Comparison of ENCODE assay signal across 14 cellular contexts in the genomic region with DNA sequence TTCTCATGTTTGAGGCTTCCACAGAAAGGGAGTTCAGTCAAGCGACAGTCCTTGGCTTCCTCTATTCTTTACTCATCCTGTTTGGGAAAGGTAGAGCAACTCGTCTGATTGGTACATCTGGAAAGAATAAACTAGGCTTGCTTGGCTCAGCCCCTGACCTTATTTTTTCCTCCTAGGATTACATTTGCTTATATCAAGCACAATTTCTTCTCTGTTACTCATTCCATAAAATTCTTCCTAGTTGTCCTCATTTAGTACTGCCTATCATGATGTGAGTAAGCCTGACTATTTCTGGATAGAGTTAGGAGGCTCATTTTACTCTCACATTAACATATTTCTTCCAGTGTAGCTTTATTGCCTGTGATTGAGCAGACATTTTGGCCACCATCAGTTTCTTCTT. TPM values are rescaled to one million over a fixed set of nuclear protein-coding genes. Genes with fewer than 3 reads are reported as not detected.
DNase-seq lines count a peak whose midpoint lies in the region; ATAC-seq, FAIRE-seq and TF ChIP-seq lines count a peak whose summit lies in the region.
"Had no signal": no experiment of that assay in that cellular context is flagged by ENCODE, and none has a peak within 500 bp of the region (broad histone marks: within the 10 kb centered on the region; RNA-seq: fewer than 3 reads in every experiment).

No MANE protein-coding gene starts in this region.

- H3K4me2 ChIP-seq in mesenchymal stem cell (ENCODE audit: low read length, poor library complexity, severe bottlenecking) = no peak overlapping the region

- no peak overlapping the region for H2BK15ac ChIP-seq in mesenchymal stem cell (ENCODE audit: low read depth, poor library complexity, severe bottlenecking)

- peak; percentile 79 for DNase-seq in AG04449 (ENCODE audit: low read depth, low spot score)
- DNase-seq in HFFc6 = peak; percentile 94
- peak in 1 of 61 donors; percentile 31 for DNase-seq in caudate nucleus (lab: John Stamatoyannopoulos, UW)
- peak; percentile 64 for DNase-seq in mesenchymal stem cell
- no peak for DNase-seq in upper lobe of right lung
- DNase-seq in GM12892 (ENCODE audit: insufficient read length) = no peak
- no peak for DNase-seq in RCC 7860 (ENCODE audit: low spot score)
- DNase-seq: activated naive CD4-positive, alpha-beta T cell treated with anti-CD3 and anti-CD28 coated beads for 36 hours; left ventricle myocardium superior; MV-4-11; WERI-Rb-1 had no signal

- H3K23ac ChIP-seq in mesenchymal stem cell (ENCODE audit: low read length in 2 of 2) = no peak overlapping the region

- H3K4me3 ChIP-seq in AG04449 (ENCODE audit: low read depth, low read length) (no peak overlapping the region), mesenchymal stem cell (ENCODE audit: insufficient read depth in 1 of 2, low read depth in 1 of 2, low read length in 2 of 2) (peak overlapping the region in 1 of 2 experiments; percentile 32), upper lobe of right lung (no peak overlapping the region)
- H3K4me3 ChIP-seq: SK-N-MC had no signal

- ATAC-seq in HG03521 (IDR thresholded peaks at IDR 0.05; ENCODE audit: unreplicated experiment) (no peak), upper lobe of right lung (no peak)
- ATAC-seq: left ventricle myocardium superior had no signal

- POLR2A ChIA-PET in AG04449 (lab: Yijun Ruan, JAX) = interaction anchor here (1.2 to 1.9 kb wide), 2 partner anchors 11 to 26 kb away, joined by 3 to 12 read pairs; a partner anchor contains a TSS

- H3K27me3 Mint-ChIP-seq in HFFc6 (ENCODE audit: insufficient read depth) = no peaks in the 10 kb centered on the region
- H3K27me3 Mint-ChIP-seq: central memory CD8-positive, alpha-beta T cell had no signal

- no peak overlapping the region for H2AK5ac ChIP-seq in mesenchymal stem cell (ENCODE audit: low read length, severe bottlenecking)

- peak overlapping the region; percentile 71 for H3K9ac ChIP-seq in mesenchymal stem cell (ENCODE audit: low read length)

- H2AFZ ChIP-seq in mesenchymal stem cell (ENCODE audit: low read depth, low read length) = no peak overlapping the region

- CTCF ChIA-PET in AG04449 (lab: Yijun Ruan, JAX) = interaction anchor here (0.6 to 3.9 kb wide), 8 partner anchors 9 to 268 kb away, joined by 3 to 22 read pairs (median 3); a partner anchor contains a TSS

- H3K27me3 ChIP-seq in mesenchymal stem cell (ENCODE audit: control insufficient read depth in 1 of 2, insufficient read depth in 1 of 2, low read length in 2 of 2) = no peaks in the 10 kb centered on the region
- no peaks in the 10 kb centered on the region for H3K27me3 ChIP-seq in upper lobe of right lung

- FAIRE-seq in GM12892 (lab: Jason Lieb, UNC) = no peak
- no peak for FAIRE-seq in RCC 7860 (lab: Jason Lieb, UNC)

- no peak overlapping the region for H3K18ac ChIP-seq in mesenchymal stem cell (ENCODE audit: low read depth in 1 of 2, low read length in 2 of 2)

- H4K91ac ChIP-seq in mesenchymal stem cell (ENCODE audit: low read length) = no peak overlapping the region

- H3K36me3 Mint-ChIP-seq in HFFc6 (ENCODE audit: low read depth) = no peaks in the 10 kb centered on the region

- no peaks in the 10 kb centered on the region for H3K36me3 ChIP-seq in mesenchymal stem cell (ENCODE audit: control insufficient read depth in 1 of 2, insufficient read depth in 2 of 2, low read depth in 1 of 2, low read length in 2 of 2)
- H3K36me3 ChIP-seq in upper lobe of right lung = no peaks in the 10 kb centered on the region
- H3K36me3 ChIP-seq: WERI-Rb-1 had no signal

- H3K4ac ChIP-seq in mesenchymal stem cell (ENCODE audit: low read depth in 1 of 2, low read length in 2 of 2) = no peak overlapping the region

- H3K4me1 Mint-ChIP-seq in HFFc6 (ENCODE audit: low read depth) = peaks cover 50% of the 10 kb centered on the region
- H3K4me1 Mint-ChIP-seq: central memory CD8-positive, alpha-beta T cell had no signal

- no peak overlapping the region for H3K14ac ChIP-seq in mesenchymal stem cell (ENCODE audit: low read length in 2 of 2)

- TF ChIP-seq POLR2A in GM12892 (IDR thresholded peaks at IDR 0.05; ENCODE audit: low read depth, low read length) = no peak

- peak overlapping the region; percentile 93 for H3K27ac Mint-ChIP-seq in HFFc6
- H3K27ac Mint-ChIP-seq: activated naive CD4-positive, alpha-beta T cell treated with anti-CD3 and anti-CD28 coated beads for 36 hours had no signal

- no peaks in the 10 kb centered on the region for H3K9me3 ChIP-seq in mesenchymal stem cell (ENCODE audit: control insufficient read depth, low read length)
- H3K9me3 ChIP-seq in upper lobe of right lung = no peaks in the 10 kb centered on the region

- no peak overlapping the region for H2BK5ac ChIP-seq in mesenchymal stem cell (ENCODE audit: low read depth, low read length, poor library complexity, severe bottlenecking)

- H4K8ac ChIP-seq in mesenchymal stem cell (ENCODE audit: low read length) = no peak overlapping the region

- TF ChIP-seq CTCF in AG04449 (IDR thresholded peaks at IDR 0.05; ENCODE audit: insufficient read depth, low read length, missing control alignments) (no peak), HFFc6 (IDR thresholded peaks at IDR 0.05) (no peak), upper lobe of right lung (IDR thresholded peaks at IDR 0.05) (no peak)

- H3K27ac ChIP-seq in caudate nucleus (ENCODE audit: low read depth, low read length) (peak overlapping the region; percentile 61), mesenchymal stem cell (ENCODE audit: low read length, poor library complexity, severe bottlenecking) (no peak overlapping the region), upper lobe of right lung (no peak overlapping the region)
- H3K27ac ChIP-seq: SK-N-MC, WERI-Rb-1 had no signal

- no peaks in the 10 kb centered on the region for H3K9me3 Mint-ChIP-seq in HFFc6
- H3K9me3 Mint-ChIP-seq: activated naive CD4-positive, alpha-beta T cell treated with anti-CD3 and anti-CD28 coated beads for 36 hours; central memory CD8-positive, alpha-beta T cell had no signal

- 72% methylated on average over 2 of the region's 2 CpGs for WGBS in mesenchymal stem cell

- no peaks in the 10 kb centered on the region for H3K79me1 ChIP-seq in mesenchymal stem cell (replicated peaks; ENCODE audit: low read length, poor library complexity, severe bottlenecking)

- intact Hi-C loops in upper lobe of right lung (cut with DNase I) = no loop called here

- no peak overlapping the region for H2BK12ac ChIP-seq in mesenchymal stem cell (ENCODE audit: low read length in 2 of 2)

- no peaks in the 10 kb centered on the region for H3K4me1 ChIP-seq in mesenchymal stem cell (ENCODE audit: control insufficient read depth, insufficient read depth, low read depth, low read length)
- no peaks in the 10 kb centered on the region for H3K4me1 ChIP-seq in upper lobe of right lung

- H3K4me3 Mint-ChIP-seq in HFFc6 = peak overlapping the region; percentile 71
- H3K4me3 Mint-ChIP-seq: activated naive CD4-positive, alpha-beta T cell treated with anti-CD3 and anti-CD28 coated beads for 36 hours; central memory CD8-positive, alpha-beta T cell had no signal

- no peak overlapping the region for H2BK120ac ChIP-seq in mesenchymal stem cell (ENCODE audit: low read depth, low read length)

RNA-seq across cellular contexts. Expression of a gene that starts 10.9 kb away (rescaled TPM):
- 10 to 100 TPM; 28.1 to 34.3 (median 30.8) TPM for total RNA-seq in HFFc6 (2021; fragmentation: NEBNext Ultra II Directional; extraction: Animal tissue kit (Norgen Biotek cat#: 25700))
- polyA plus RNA-seq in mesenchymal stem cell (2013, experiment 1 of 2) = 10.2 TPM
- 10.4 TPM for polyA plus RNA-seq in mesenchymal stem cell (2013, experiment 2 of 2)
- 15.7 TPM for total RNA-seq in upper lobe of right lung
- polyA plus RNA-seq in GM12892 (2012; ENCODE audit: missing spikeins) = 8.3 TPM

RNA-seq across cellular contexts. Expression of a gene that starts 48.9 kb away (rescaled TPM):
- 10 to 100 TPM; 16.7 to 23.2 (median 18.7) TPM for total RNA-seq in HFFc6 (2021; fragmentation: NEBNext Ultra II Directional; extraction: Animal tissue kit (Norgen Biotek cat#: 25700))
- 16.4 TPM for polyA plus RNA-seq in mesenchymal stem cell (2013, experiment 1 of 2)
- polyA plus RNA-seq in mesenchymal stem cell (2013, experiment 2 of 2) = 16.6 TPM
- total RNA-seq in upper lobe of right lung = 40.4 TPM
- polyA plus RNA-seq in GM12892 (2012; ENCODE audit: missing spikeins) = 6.4 TPM

RNA-seq across cellular contexts. Expression of a gene that starts 49.3 kb away (rescaled TPM):
- total RNA-seq in HFFc6 (2021; fragmentation: NEBNext Ultra II Directional; extraction: Animal tissue kit (Norgen Biotek cat#: 25700)) = 10 to 100 TPM; 57.9 to 71.6 (median 61.4) TPM
- 35.9 TPM for polyA plus RNA-seq in mesenchymal stem cell (2013, experiment 1 of 2)
- polyA plus RNA-seq in mesenchymal stem cell (2013, experiment 2 of 2) = 36.4 TPM
- 77.8 TPM for total RNA-seq in upper lobe of right lung
- 59.5 TPM for polyA plus RNA-seq in GM12892 (2012; ENCODE audit: missing spikeins)

Comparison
In these comparisons a context has a peak if more than half of its experiments do, and no peak if none do; other contexts are left out.
1. DNase-seq: peak in AG04449 (single experiment), HFFc6 (single experiment) and mesenchymal stem cell (single experiment); none in upper lobe of right lung (single experiment), GM12892 (single experiment) and RCC 7860 (single experiment).